ENCODE assay signal across 8 cellular contexts in the genomic region with DNA sequence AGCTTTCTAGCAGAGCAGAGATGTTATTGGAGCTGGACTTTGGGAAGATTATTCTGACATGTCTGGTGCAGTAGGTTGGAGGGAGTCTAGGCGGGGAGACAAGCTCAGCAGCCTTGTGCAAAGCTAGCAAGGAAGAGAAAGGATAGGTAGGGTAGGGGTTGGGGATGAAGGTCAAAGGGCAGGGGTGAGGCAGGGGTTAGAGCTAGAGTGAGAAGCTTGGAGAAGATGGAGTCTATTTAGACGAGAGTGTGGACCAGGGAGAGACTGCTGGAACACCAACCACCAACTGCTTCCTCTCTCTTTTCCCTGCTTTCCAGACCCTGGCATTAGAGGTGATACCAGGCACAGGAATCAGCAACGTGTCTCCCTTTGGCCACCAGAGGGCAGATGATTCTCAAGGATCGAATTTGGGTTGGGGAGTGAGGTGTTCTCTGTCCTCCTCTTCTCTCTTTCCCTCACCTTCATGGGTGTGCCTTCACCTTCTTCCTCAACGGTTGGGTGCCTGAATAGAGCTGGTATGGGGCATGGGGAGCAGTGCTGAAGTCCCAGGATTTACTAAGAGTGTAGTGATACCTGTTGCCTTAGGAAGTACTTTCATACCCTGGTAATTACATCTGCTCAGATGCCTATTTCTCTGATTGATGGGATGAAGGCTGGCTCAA. TPM values are rescaled to one million over a fixed set of nuclear protein-coding genes. Genes with fewer than 3 reads are reported as not detected.
DNase-seq lines count a peak whose midpoint lies in the region; ATAC-seq, FAIRE-seq and TF ChIP-seq lines count a peak whose summit lies in the region.

No MANE protein-coding gene starts in this region.

- no peaks in the 10 kb centered on the region for H3K27me3 Mint-ChIP-seq in progenitor cell of endocrine pancreas

- DNase-seq in G401 (ENCODE audit: low spot score) (peak; percentile 94), NCI-H1417 treated with DMSO at 0.1 percent for 48 hours (lab: John Stamatoyannopoulos, UW) (peak; percentile 52), SW 1271 (lab: John Stamatoyannopoulos, UW) (peak; percentile 50 to 69), Right ventricle myocardium superior (peak; percentile 72), progenitor cell of endocrine pancreas (ENCODE audit: low spot score, unreplicated experiment) (peak; percentile 63), urothelium cell line (ENCODE audit: low spot score) (peak; percentile 81)
- peak; percentile 46 for DNase-seq in activated naive CD8-positive, alpha-beta T cell treated with anti-CD3 and anti-CD28 coated beads, Interleukin-2, amount 50 U/mL, for 16 hours (ENCODE audit: low read depth, low spot score)

- peak overlapping the region; percentile 53 for H3K27ac Mint-ChIP-seq in progenitor cell of endocrine pancreas

- intact Hi-C loops in Right ventricle myocardium superior (cut with DNase I) = loop anchor here (2.0 kb wide), 1 partner anchor 108 kb away; no protein-coding TSS in a partner anchor

- in situ Hi-C loops in G401 (cut with HindIII; ENCODE audit: low sequenced_read_pairs) = loop anchor here (5.0 kb wide), 1 partner anchor 75 kb away; no protein-coding TSS in a partner anchor

- ATAC-seq in Right ventricle myocardium superior (ENCODE audit: poor library complexity) (peak; percentile 54), GM18873 (IDR thresholded peaks at IDR 0.05; ENCODE audit: low FRiP score, unreplicated experiment) (no peak)

- FAIRE-seq in urothelium cell line (lab: Jason Lieb, UNC) = no peak

- TF ChIP-seq CTCF in progenitor cell of endocrine pancreas (IDR thresholded peaks at IDR 0.05; ENCODE audit: unreplicated experiment) = peak; percentile 86

- peaks cover 31% of the 10 kb centered on the region for H3K4me1 Mint-ChIP-seq in progenitor cell of endocrine pancreas (ENCODE audit: low read depth)

- no peaks in the 10 kb centered on the region for H3K36me3 Mint-ChIP-seq in progenitor cell of endocrine pancreas (ENCODE audit: insufficient read depth)

- no peaks in the 10 kb centered on the region for H3K9me3 Mint-ChIP-seq in progenitor cell of endocrine pancreas (ENCODE audit: low read depth)

- no peak overlapping the region for H3K4me3 Mint-ChIP-seq in progenitor cell of endocrine pancreas (ENCODE audit: low read depth)

RNA-seq across cellular contexts. Expression of gene MARK2, which starts 1.8 kb away (rescaled TPM):
- 21.0 and 22.5 TPM in 2 replicates for total RNA-seq in G401 (2014; rRNA removed; shearing (Covaris generic))
- total RNA-seq in Right ventricle myocardium superior = 35.8 TPM
- total RNA-seq in progenitor cell of endocrine pancreas = 55.5 and 59.1 TPM in 2 replicates

RNA-seq across cellular contexts. Expression of gene SPINDOC, which starts 23.9 kb away (rescaled TPM):
- total RNA-seq in G401 (2014; rRNA removed; shearing (Covaris generic)) = 96.4 and 96.8 TPM in 2 replicates
- total RNA-seq in Right ventricle myocardium superior (11.3 TPM), progenitor cell of endocrine pancreas (75.3 and 77.8 TPM in 2 replicates)
